ENCODE assay signal across 15 cellular contexts in genomic region chr2:224645722-224646121, GRCh38.
DNase-seq lines count a peak whose midpoint lies in the region; ATAC-seq and TF ChIP-seq lines count a peak whose summit lies in the region.
"Had no signal": no experiment of that assay in that cellular context is flagged by ENCODE, and none has a peak within 500 bp of the region (broad histone marks: within the 10 kb centered on the region; RNA-seq: fewer than 3 reads in every experiment).

No MANE protein-coding gene starts in this region.

- H3K36me3 ChIP-seq in OCI-LY7 (ENCODE audit: insufficient read depth, low read length) = no peaks in the 10 kb centered on the region
- H3K36me3 ChIP-seq: right lobe of liver, suprapubic skin had no signal

- H3K79me2 ChIP-seq in OCI-LY7 (ENCODE audit: insufficient read depth, low read depth, low read length) = no peaks in the 10 kb centered on the region

- no peaks in the 10 kb centered on the region for H3K27me3 Mint-ChIP-seq in memory B cell

- H3K9me2 ChIP-seq in OCI-LY7 (ENCODE audit: insufficient read depth, low read length) = no peaks in the 10 kb centered on the region

- H3K36me3 Mint-ChIP-seq in memory B cell = no peaks in the 10 kb centered on the region
- H3K36me3 Mint-ChIP-seq: activated naive CD4-positive, alpha-beta T cell treated with anti-CD3 and anti-CD28 coated beads, Interleukin-2, amount 10 ng/mL, durations not matched to agents 7 days and 5 days had no signal

- TF ChIP-seq CTCF in OCI-LY7 (conservative IDR thresholded peaks at IDR 0.05; ENCODE audit: low read length) (no peak), GM13976 (IDR thresholded peaks at IDR 0.05; ENCODE audit: borderline replicate concordance, control extremely low read depth, extremely low read depth, insufficient read depth, missing control alignments) (no peak)

- CTCF ChIA-PET in OCI-LY7 (lab: Charles Lee; ENCODE audit: unreplicated experiment) = interaction anchor here (0.6 to 1.0 kb wide), 3 partner anchors 8 to 99 kb away, joined by 3 to 4 read pairs (median 3); no protein-coding TSS in a partner anchor

- peak overlapping the region; percentile 21 for H3K27ac Mint-ChIP-seq in memory B cell
- H3K27ac Mint-ChIP-seq: activated naive CD4-positive, alpha-beta T cell treated with anti-CD3 and anti-CD28 coated beads, Interleukin-2, amount 10 ng/mL, durations not matched to agents 7 days and 5 days had no signal

- H3K9me3 Mint-ChIP-seq in memory B cell = no peaks in the 10 kb centered on the region
- H3K9me3 Mint-ChIP-seq: activated naive CD4-positive, alpha-beta T cell treated with anti-CD3 and anti-CD28 coated beads, Interleukin-2, amount 10 ng/mL, durations not matched to agents 7 days and 5 days had no signal

- H3K27ac ChIP-seq in OCI-LY7 (ENCODE audit: low read depth, low read length, poor library complexity, severe bottlenecking) = peak overlapping the region; percentile 3
- H3K27ac ChIP-seq: epithelial cell of prostate, right lobe of liver, suprapubic skin had no signal

- no TSS peak for BruUV-seq in OCI-LY7 (replicated peaks; lab: Mats Ljungman, UMichigan)

- H2AFZ ChIP-seq in OCI-LY7 (ENCODE audit: low read length) = peak overlapping the region; percentile 92

- in situ Hi-C loops in GM13976 (cut with MboI; ENCODE audit: low sequenced_read_pairs, unreplicated experiment) = loop anchor here (5.0 kb wide), 1 partner anchor 283 kb away; no protein-coding TSS in a partner anchor

- DNase-seq in NCI-H1105 treated with DMSO at 0.1 percent for 48 hours (lab: John Stamatoyannopoulos, UW) (peak; percentile 57), OCI-LY7 (ENCODE audit: low spot score) (no peak), memory B cell (ENCODE audit: low spot score in 2 of 2) (no peak), GM13976 (ENCODE audit: low spot score) (no peak)
- DNase-seq in activated CD4-positive, alpha-beta T cell treated with anti-CD3 and anti-CD28 coated beads, Interleukin-2, amount 50 U/mL, for 1 hour = no peak
- no peak for DNase-seq in activated effector memory CD4-positive, alpha-beta T cell treated with Interleukin-2 at 50 U/mL for 16 hours
- DNase-seq: cortex of kidney; DMS 273 treated with DMSO at 0.1 percent for 48 hours; NCI-H1092; right lobe of liver; stimulated activated CD4-positive, alpha-beta T cell treated with anti-CD3 and anti-CD28 coated beads, Interleukin-2, amount 100 ng/mL, for 24 hours had no signal

- intact Hi-C loops in OCI-LY7 (cut with micrococcal nuclease; ENCODE audit: unreplicated experiment) = loop anchor here (1.0 to 5.0 kb wide), 5 partner anchors 33 to 288 kb away; partner anchors contain the start of gene CUL3

- no peaks in the 10 kb centered on the region for H4K20me1 ChIP-seq in OCI-LY7 (ENCODE audit: insufficient read depth, low read length)

- no peak overlapping the region for H3K4me3 Mint-ChIP-seq in memory B cell
- H3K4me3 Mint-ChIP-seq: activated naive CD4-positive, alpha-beta T cell treated with anti-CD3 and anti-CD28 coated beads, Interleukin-2, amount 10 ng/mL, durations not matched to agents 7 days and 5 days had no signal

- no peaks in the 10 kb centered on the region for H3K9me3 ChIP-seq in OCI-LY7 (ENCODE audit: low read length)
- H3K9me3 ChIP-seq: right lobe of liver, suprapubic skin had no signal

- ATAC-seq in GM21381 (IDR thresholded peaks at IDR 0.05; ENCODE audit: unreplicated experiment) = peak; percentile 4
- no peak for ATAC-seq in memory B cell (ENCODE audit: low read depth)

- POLR2A ChIA-PET in OCI-LY7 (lab: Charles Lee) = interaction anchor here (0.6 to 3.2 kb wide), 7 partner anchors 8 to 133 kb away, joined by 3 to 16 read pairs (median 8); partner anchors contain the start of gene CUL3

- H3K4me3 ChIP-seq in OCI-LY7 (ENCODE audit: low read depth, low read length, poor library complexity, severe bottlenecking) = no peak overlapping the region
- H3K4me3 ChIP-seq: right lobe of liver, suprapubic skin had no signal

- peaks cover 21% of the 10 kb centered on the region for H3K4me1 Mint-ChIP-seq in memory B cell
- H3K4me1 Mint-ChIP-seq: activated naive CD4-positive, alpha-beta T cell treated with anti-CD3 and anti-CD28 coated beads, Interleukin-2, amount 10 ng/mL, durations not matched to agents 7 days and 5 days had no signal

- peaks cover 26% of the 10 kb centered on the region for H3K4me1 ChIP-seq in OCI-LY7 (ENCODE audit: insufficient read depth, low read length, poor library complexity, severe bottlenecking)
- H3K4me1 ChIP-seq: right lobe of liver, suprapubic skin had no signal

- H3K4me2 ChIP-seq in OCI-LY7 (ENCODE audit: low read length) = peak overlapping the region; percentile 47
